ENCODE assay signal across 2 cellular contexts in the genomic region with DNA sequence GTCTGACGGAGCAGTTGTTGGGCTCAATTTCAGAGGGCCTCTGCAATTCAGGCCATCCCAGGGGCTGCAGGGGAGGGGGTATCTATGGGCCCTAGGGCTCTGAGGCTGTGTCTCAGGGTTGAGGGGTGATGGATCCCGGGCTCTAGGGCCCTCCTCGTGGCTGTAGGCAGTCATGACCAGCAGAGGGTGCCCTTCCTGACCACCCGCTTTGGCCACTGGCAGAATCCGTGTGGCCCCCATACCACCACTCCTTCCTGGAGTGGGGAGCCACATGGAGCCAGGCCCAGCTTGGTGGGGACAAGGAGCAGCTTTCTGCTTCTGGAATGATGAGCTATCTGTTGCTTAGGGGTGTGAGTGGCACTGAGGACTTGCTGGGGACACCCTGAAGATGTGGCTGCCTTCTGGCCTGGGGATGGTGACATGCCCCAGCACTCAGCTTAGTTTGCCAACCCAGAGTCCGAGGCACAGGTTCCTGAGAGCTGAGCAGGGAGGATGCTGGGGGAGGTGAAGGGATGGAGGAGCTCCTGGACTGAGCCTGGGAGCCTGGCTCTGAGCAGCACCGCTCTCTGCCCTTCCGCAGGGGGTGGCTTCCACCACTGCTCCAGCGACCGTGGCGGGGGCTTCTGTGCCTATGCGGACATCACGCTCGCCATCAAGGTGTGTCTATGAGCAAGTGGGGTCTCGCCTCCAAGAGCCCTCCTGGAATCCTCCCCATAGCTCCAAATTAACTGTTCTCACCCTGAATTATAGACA.
TF ChIP-seq lines count a peak whose summit lies in the region.

No MANE protein-coding gene starts in this region.

TF ChIP-seq in HCT116, 20 proteins besides CTCF, POLR2A, EP300 and RAD21:
- TF ChIP-seq, protein P1, sequence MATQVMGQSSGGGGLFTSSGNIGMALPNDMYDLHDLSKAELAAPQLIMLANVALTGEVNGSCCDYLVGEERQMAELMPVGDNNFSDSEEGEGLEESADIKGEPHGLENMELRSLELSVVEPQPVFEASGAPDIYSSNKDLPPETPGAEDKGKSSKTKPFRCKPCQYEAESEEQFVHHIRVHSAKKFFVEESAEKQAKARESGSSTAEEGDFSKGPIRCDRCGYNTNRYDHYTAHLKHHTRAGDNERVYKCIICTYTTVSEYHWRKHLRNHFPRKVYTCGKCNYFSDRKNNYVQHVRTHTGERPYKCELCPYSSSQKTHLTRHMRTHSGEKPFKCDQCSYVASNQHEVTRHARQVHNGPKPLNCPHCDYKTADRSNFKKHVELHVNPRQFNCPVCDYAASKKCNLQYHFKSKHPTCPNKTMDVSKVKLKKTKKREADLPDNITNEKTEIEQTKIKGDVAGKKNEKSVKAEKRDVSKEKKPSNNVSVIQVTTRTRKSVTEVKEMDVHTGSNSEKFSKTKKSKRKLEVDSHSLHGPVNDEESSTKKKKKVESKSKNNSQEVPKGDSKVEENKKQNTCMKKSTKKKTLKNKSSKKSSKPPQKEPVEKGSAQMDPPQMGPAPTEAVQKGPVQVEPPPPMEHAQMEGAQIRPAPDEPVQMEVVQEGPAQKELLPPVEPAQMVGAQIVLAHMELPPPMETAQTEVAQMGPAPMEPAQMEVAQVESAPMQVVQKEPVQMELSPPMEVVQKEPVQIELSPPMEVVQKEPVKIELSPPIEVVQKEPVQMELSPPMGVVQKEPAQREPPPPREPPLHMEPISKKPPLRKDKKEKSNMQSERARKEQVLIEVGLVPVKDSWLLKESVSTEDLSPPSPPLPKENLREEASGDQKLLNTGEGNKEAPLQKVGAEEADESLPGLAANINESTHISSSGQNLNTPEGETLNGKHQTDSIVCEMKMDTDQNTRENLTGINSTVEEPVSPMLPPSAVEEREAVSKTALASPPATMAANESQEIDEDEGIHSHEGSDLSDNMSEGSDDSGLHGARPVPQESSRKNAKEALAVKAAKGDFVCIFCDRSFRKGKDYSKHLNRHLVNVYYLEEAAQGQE (IDR thresholded peaks at IDR 0.05; ENCODE audit: low read depth), result no peak
- TF ChIP-seq, protein P2, sequence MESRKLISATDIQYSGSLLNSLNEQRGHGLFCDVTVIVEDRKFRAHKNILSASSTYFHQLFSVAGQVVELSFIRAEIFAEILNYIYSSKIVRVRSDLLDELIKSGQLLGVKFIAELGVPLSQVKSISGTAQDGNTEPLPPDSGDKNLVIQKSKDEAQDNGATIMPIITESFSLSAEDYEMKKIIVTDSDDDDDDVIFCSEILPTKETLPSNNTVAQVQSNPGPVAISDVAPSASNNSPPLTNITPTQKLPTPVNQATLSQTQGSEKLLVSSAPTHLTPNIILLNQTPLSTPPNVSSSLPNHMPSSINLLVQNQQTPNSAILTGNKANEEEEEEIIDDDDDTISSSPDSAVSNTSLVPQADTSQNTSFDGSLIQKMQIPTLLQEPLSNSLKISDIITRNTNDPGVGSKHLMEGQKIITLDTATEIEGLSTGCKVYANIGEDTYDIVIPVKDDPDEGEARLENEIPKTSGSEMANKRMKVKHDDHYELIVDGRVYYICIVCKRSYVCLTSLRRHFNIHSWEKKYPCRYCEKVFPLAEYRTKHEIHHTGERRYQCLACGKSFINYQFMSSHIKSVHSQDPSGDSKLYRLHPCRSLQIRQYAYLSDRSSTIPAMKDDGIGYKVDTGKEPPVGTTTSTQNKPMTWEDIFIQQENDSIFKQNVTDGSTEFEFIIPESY (IDR thresholded peaks at IDR 0.05; ENCODE audit: extremely low read depth, insufficient replicate concordance, low read length), result no peak
- TF ChIP-seq YY1 (IDR thresholded peaks at IDR 0.05; ENCODE audit: extremely low read depth, insufficient replicate concordance, low read depth, low read length) (no peak), POLR2AphosphoS5 (IDR thresholded peaks at IDR 0.05; ENCODE audit: low read depth, low read length) (no peak), SIN3A (IDR thresholded peaks at IDR 0.05; ENCODE audit: low read depth) (no peak), FOSL1 (IDR thresholded peaks at IDR 0.05; ENCODE audit: low read depth) (no peak), CBX3 (IDR thresholded peaks at IDR 0.05; ENCODE audit: low read depth) (no peak), EZH2phosphoT487 (IDR thresholded peaks at IDR 0.05; ENCODE audit: borderline replicate concordance) (no peak), SP1 (IDR thresholded peaks at IDR 0.05; ENCODE audit: low read depth) (no peak), EZH2 (IDR thresholded peaks at IDR 0.05) (no peak), ZFX (IDR thresholded peaks at IDR 0.05) (no peak), ELF1 (IDR thresholded peaks at IDR 0.05; ENCODE audit: borderline replicate concordance, low read depth) (no peak), CEBPB (IDR thresholded peaks at IDR 0.05; ENCODE audit: low read depth) (no peak), TCF7L2 (IDR thresholded peaks at IDR 0.05; ENCODE audit: borderline replicate concordance, extremely low read depth, insufficient read depth, insufficient read length) (no peak), JUND (IDR thresholded peaks at IDR 0.05) (no peak), EGR1 (IDR thresholded peaks at IDR 0.05; ENCODE audit: low read depth) (no peak)
- TF ChIP-seq, protein P3, sequence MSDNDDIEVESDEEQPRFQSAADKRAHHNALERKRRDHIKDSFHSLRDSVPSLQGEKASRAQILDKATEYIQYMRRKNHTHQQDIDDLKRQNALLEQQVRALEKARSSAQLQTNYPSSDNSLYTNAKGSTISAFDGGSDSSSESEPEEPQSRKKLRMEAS (IDR thresholded peaks at IDR 0.05), result no peak
- TF ChIP-seq, protein P4, sequence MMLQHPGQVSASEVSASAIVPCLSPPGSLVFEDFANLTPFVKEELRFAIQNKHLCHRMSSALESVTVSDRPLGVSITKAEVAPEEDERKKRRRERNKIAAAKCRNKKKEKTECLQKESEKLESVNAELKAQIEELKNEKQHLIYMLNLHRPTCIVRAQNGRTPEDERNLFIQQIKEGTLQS (IDR thresholded peaks at IDR 0.05), result no peak

TF ChIP-seq in GM12878, 131 proteins besides CTCF, POLR2A, EP300 and RAD21:
- TF ChIP-seq WRNIP1 (IDR thresholded peaks at IDR 0.05; ENCODE audit: borderline replicate concordance, low read depth, low read length) (no peak), MEF2A (IDR thresholded peaks at IDR 0.05; ENCODE audit: insufficient read depth, low read depth, low read length) (no peak), SUPT20H (IDR thresholded peaks at IDR 0.05; ENCODE audit: borderline replicate concordance, control insufficient read depth, low read depth, low read length) (no peak), ZZZ3 (IDR thresholded peaks at IDR 0.05; ENCODE audit: control insufficient read depth, insufficient read length, low read depth) (no peak), BMI1 (IDR thresholded peaks at IDR 0.05; ENCODE audit: borderline replicate concordance) (no peak), SMC3 (IDR thresholded peaks at IDR 0.05; ENCODE audit: borderline replicate concordance, low read length) (peak; percentile 41; the same call in 1 of the 2 replicates), BCL11A (IDR thresholded peaks at IDR 0.05; ENCODE audit: low read depth, low read length) (no peak)
